In genomic region chr10:130580975-130581374, GRCh38 we compare ENCODE assay signal across 22 cellular contexts.
DNase-seq lines count a peak whose midpoint lies in the region; TF ChIP-seq lines count a peak whose summit lies in the region.
"Had no signal": no experiment of that assay in that cellular context is flagged by ENCODE, and none has a peak within 500 bp of the region (broad histone marks: within the 10 kb centered on the region; RNA-seq: fewer than 3 reads in every experiment).

No MANE protein-coding gene starts in this region.

- no peaks in the 10 kb centered on the region for H4K20me1 ChIP-seq in BLaER1 treated with 17β-estradiol and CSF1 and Interleukin-3, amounts not matched to agents 10 nM and 100 nM

- H2BK5ac ChIP-seq in neuronal stem cell (ENCODE audit: low read length): no peak overlapping the region

- in situ Hi-C loops in GM13976 (cut with MboI; ENCODE audit: low sequenced_read_pairs, unreplicated experiment): no loop called here

- H3K23ac ChIP-seq in neuronal stem cell (ENCODE audit: low read depth, low read length, poor library complexity): no peak overlapping the region

- H2BK120ac ChIP-seq in neuronal stem cell (ENCODE audit: low read depth, low read length): no peak overlapping the region

- no peaks in the 10 kb centered on the region for H3K36me3 ChIP-seq in BLaER1 treated with 17β-estradiol and CSF1 and Interleukin-3, amounts not matched to agents 10 nM and 100 nM
- no peaks in the 10 kb centered on the region for H3K36me3 ChIP-seq in neuronal stem cell (replicated peaks in 1 of 2; ENCODE audit: control insufficient read depth in 2 of 2, insufficient read depth in 2 of 2, low read length in 2 of 2)
- H3K36me3 ChIP-seq: BE2C had no signal

- H2BK15ac ChIP-seq in neuronal stem cell (ENCODE audit: low read length): no peak overlapping the region

- peaks cover 37% of the 10 kb centered on the region for H3K27me3 Mint-ChIP-seq in mesothelial cell of epicardium (ENCODE audit: low read depth)
- H3K27me3 Mint-ChIP-seq: CD4-positive, CD25-positive, alpha-beta regulatory T cell; CD8-positive, alpha-beta memory T cell had no signal

- H3K14ac ChIP-seq in neuronal stem cell (ENCODE audit: low read length): no peak overlapping the region

- no peak overlapping the region for H3K27ac ChIP-seq in BLaER1 treated with 17β-estradiol and CSF1 and Interleukin-3, amounts not matched to agents 10 nM and 100 nM
- no peak overlapping the region for H3K27ac ChIP-seq in neuronal stem cell (replicated peaks; ENCODE audit: low read length)

- TF ChIP-seq CTCF in GM13976 (IDR thresholded peaks at IDR 0.05; ENCODE audit: borderline replicate concordance, control extremely low read depth, extremely low read depth, insufficient read depth, missing control alignments) (no peak), mesothelial cell of epicardium (IDR thresholded peaks at IDR 0.05; ENCODE audit: unreplicated experiment) (no peak)

- H3K4me2 ChIP-seq in BLaER1 treated with 17β-estradiol and CSF1 and Interleukin-3, amounts not matched to agents 10 nM and 100 nM: peak overlapping the region in 8 of 11 experiments; percentile 55 to 84 (median 77); a peak in 17 of 22 replicates
- H3K4me2 ChIP-seq in neuronal stem cell (ENCODE audit: insufficient read depth, low read length, poor library complexity, severe bottlenecking): no peak overlapping the region

- H4K91ac ChIP-seq in neuronal stem cell (ENCODE audit: low read depth, low read length, poor library complexity): no peak overlapping the region

- H3K4ac ChIP-seq in neuronal stem cell (ENCODE audit: low read length): no peak overlapping the region

- H3K18ac ChIP-seq in neuronal stem cell (ENCODE audit: low read length): no peak overlapping the region

- no peak overlapping the region for H3K4me3 Mint-ChIP-seq in mesothelial cell of epicardium
- H3K4me3 Mint-ChIP-seq: CD14-positive monocyte; CD4-positive, alpha-beta memory T cell; CD4-positive, CD25-positive, alpha-beta regulatory T cell; CD8-positive, alpha-beta memory T cell had no signal

- no peak overlapping the region for H3K9ac ChIP-seq in BLaER1 treated with 17β-estradiol and CSF1 and Interleukin-3, amounts not matched to agents 10 nM and 100 nM
- H3K9ac ChIP-seq in neuronal stem cell (ENCODE audit: low read depth, low read length, poor library complexity): no peak overlapping the region

- H3K79me1 ChIP-seq in neuronal stem cell (ENCODE audit: low read depth, low read length): no peaks in the 10 kb centered on the region

- H2AFZ ChIP-seq in neuronal stem cell (ENCODE audit: low read length): no peak overlapping the region

- H3K27me3 ChIP-seq in BLaER1 treated with 17β-estradiol and CSF1 and Interleukin-3, amounts not matched to agents 10 nM and 100 nM: no peaks in the 10 kb centered on the region
- no peaks in the 10 kb centered on the region for H3K27me3 ChIP-seq in neuronal stem cell (ENCODE audit: control insufficient read depth in 3 of 3, insufficient read depth in 3 of 3, low read depth in 1 of 3, low read length in 3 of 3)
- H3K27me3 ChIP-seq: BE2C had no signal

- no peak overlapping the region for H3K4me3 ChIP-seq in BLaER1 treated with 17β-estradiol and CSF1 and Interleukin-3, amounts not matched to agents 10 nM and 100 nM
- H3K4me3 ChIP-seq in neuronal stem cell (ENCODE audit: low read length in 2 of 2): no peak overlapping the region
- H3K4me3 ChIP-seq: GM12878 had no signal

- no peak overlapping the region for H3K27ac Mint-ChIP-seq in mesothelial cell of epicardium
- H3K27ac Mint-ChIP-seq: CD4-positive, alpha-beta memory T cell; CD4-positive, CD25-positive, alpha-beta regulatory T cell; CD8-positive, alpha-beta memory T cell had no signal

- H2AK5ac ChIP-seq in neuronal stem cell (ENCODE audit: low read depth, low read length): no peak overlapping the region

- H3K9me3 Mint-ChIP-seq in mesothelial cell of epicardium: no peaks in the 10 kb centered on the region

- H3K9me3 ChIP-seq in BLaER1 treated with 17β-estradiol and CSF1 and Interleukin-3, amounts not matched to agents 10 nM and 100 nM (replicated peaks in 1 of 11): peaks cover 0 to 7% (median 0%) of the 10 kb centered on the region in 11 experiments; a peak in 2 of 22 replicates
- no peaks in the 10 kb centered on the region for H3K9me3 ChIP-seq in neuronal stem cell (replicated peaks in 1 of 2; ENCODE audit: control insufficient read depth in 2 of 2, insufficient read depth in 1 of 2, low read depth in 1 of 2, low read length in 2 of 2)
- H3K9me3 ChIP-seq: BE2C had no signal

- H3K4me1 ChIP-seq in BLaER1 treated with 17β-estradiol and CSF1 and Interleukin-3, amounts not matched to agents 10 nM and 100 nM: peaks cover 0 to 63% (median 36%) of the 10 kb centered on the region in 10 experiments; a peak in 16 of 20 replicates
- H3K4me1 ChIP-seq in neuronal stem cell (ENCODE audit: control insufficient read depth in 2 of 2, insufficient read depth in 1 of 2, low read depth in 1 of 2, low read length in 2 of 2): peaks cover 0 to 3% of the 10 kb centered on the region in 2 donors
- H3K4me1 ChIP-seq: BE2C had no signal

- no peak overlapping the region for H2BK12ac ChIP-seq in neuronal stem cell (ENCODE audit: low read length)

- H4K8ac ChIP-seq in neuronal stem cell (ENCODE audit: low read depth, low read length): peak overlapping the region; percentile 74

- WGBS in neuronal stem cell (ENCODE audit: extremely low coverage in 2 of 2, insufficient read length in 2 of 2, insufficient replicate concordance in 1 of 2), 2 donors: no CpG with 5 or more reads among the region's 5 CpGs

- no peaks in the 10 kb centered on the region for H3K36me3 Mint-ChIP-seq in mesothelial cell of epicardium
- H3K36me3 Mint-ChIP-seq: CD14-positive monocyte; CD4-positive, alpha-beta memory T cell; CD4-positive, CD25-positive, alpha-beta regulatory T cell; CD8-positive, alpha-beta memory T cell had no signal

- H3K4me1 Mint-ChIP-seq in mesothelial cell of epicardium: peaks cover 2% of the 10 kb centered on the region
- H3K4me1 Mint-ChIP-seq: CD14-positive monocyte; CD4-positive, alpha-beta memory T cell; CD4-positive, CD25-positive, alpha-beta regulatory T cell; CD8-positive, alpha-beta memory T cell had no signal

- DNase-seq in neuronal stem cell (ENCODE audit: low spot score) (no peak), GM13976 (ENCODE audit: low spot score) (no peak), GOT3 (lab: John Stamatoyannopoulos, UW) (no peak), mesothelial cell of epicardium (ENCODE audit: low spot score in 2 of 2, unreplicated experiment in 2 of 2) (no peak)
- DNase-seq: 8988T; ACHN; BE2C; C1 segment of cervical spinal cord; CD4-positive, alpha-beta memory T cell; CD4-positive, CD25-positive, alpha-beta regulatory T cell; CD8-positive, alpha-beta memory T cell; COR-L47; DMS 273 treated with DMSO at 0.1 percent for 48 hours; DMS153; DMS53; DMS79; DND-41; EL; GDM1 had no signal
